Comparison of ENCODE assay signal across 28 cellular contexts in the genomic region with DNA sequence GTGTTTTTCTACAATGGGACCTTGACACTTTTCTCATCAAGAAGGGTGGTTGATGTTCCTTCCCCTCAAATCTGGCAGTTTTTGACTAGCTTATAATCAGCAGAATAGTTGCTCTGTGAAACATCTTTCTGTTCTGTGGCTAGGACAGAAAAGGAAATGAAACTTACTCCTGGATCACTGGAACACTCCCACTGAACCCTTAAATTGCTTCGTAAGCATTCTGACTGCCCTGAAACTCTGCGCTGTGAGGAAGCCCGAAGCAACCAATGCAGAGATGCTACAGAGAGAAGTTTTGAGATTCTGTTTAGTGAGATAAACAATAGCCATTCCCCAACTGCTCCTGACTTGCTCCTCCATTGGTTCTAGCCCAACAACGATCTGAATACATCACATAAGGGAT.
DNase-seq lines count a peak whose midpoint lies in the region; ATAC-seq and TF ChIP-seq lines count a peak whose summit lies in the region.
"Had no signal": no experiment of that assay in that cellular context is flagged by ENCODE, and none has a peak within 500 bp of the region (broad histone marks: within the 10 kb centered on the region; RNA-seq: fewer than 3 reads in every experiment).

No MANE protein-coding gene starts in this region.

- DNase-seq in MV-4-11 (lab: John Stamatoyannopoulos, UW) (peak; percentile 81), RPMI8226 (peak; percentile 85), left lobe of liver (ENCODE audit: low spot score) (no peak), pons (ENCODE audit: low spot score) (peak; percentile 81), NCI-H1417 (lab: John Stamatoyannopoulos, UW) (no peak), osteocyte (ENCODE audit: extremely low spot score, unreplicated experiment) (no peak), iPS-NIHi11 (ENCODE audit: low spot score) (no peak)
- DNase-seq in natural killer cell treated with Interleukin-12 subunit alpha and Interleukin-12 subunit beta and Interleukin-15 and Interleukin-18, amount 100 ng/mL, for 72 hours (ENCODE audit: low spot score), result no peak
- DNase-seq: activated CD4-positive, alpha-beta T cell treated with anti-CD3 and anti-CD28 coated beads for 36 hours; activated CD8-positive, alpha-beta memory T cell treated with anti-CD3 and anti-CD28 coated beads for 24 hours; activated effector memory CD4-positive, alpha-beta T cell treated with Interleukin-2 at 50 U/mL for 16 hours; activated naive CD8-positive, alpha-beta T cell treated with anti-CD3 and anti-CD28 coated beads for 36 hours; CD4-positive, CD25-positive, alpha-beta regulatory T cell; cortex of kidney; EL; GM23248; Kasumi-1; mesenchymal stem cell; NCI-H1092; NCI-H187; NCI-H2171; NCI-H510A treated with DMSO at 0.1 percent for 48 hours; SK-N-SH; small intestine; stimulated activated CD8-positive, alpha-beta memory T cell treated with anti-CD3 and anti-CD28 coated beads, Interleukin-4, amount 100 ng/mL, for 48 hours; stimulated activated naive CD8-positive, alpha-beta T cell treated with anti-CD3 and anti-CD28 coated beads, Interleukin-15, amount 100 ng/mL, for 72 hours had no signal

- peak; percentile 53 for ATAC-seq in left lobe of liver
- no peak for ATAC-seq in natural killer cell treated with Interleukin-12 subunit alpha and Interleukin-12 subunit beta and Interleukin-15 and Interleukin-18, amount 100 ng/mL, for 72 hours
- ATAC-seq: activated CD4-positive, alpha-beta T cell treated with anti-CD3 and anti-CD28 coated beads for 36 hours; GM12878; stimulated activated naive CD8-positive, alpha-beta T cell treated with anti-CD3 and anti-CD28 coated beads, Interleukin-15, amount 100 ng/mL, for 72 hours had no signal

- no peaks in the 10 kb centered on the region for H3K4me1 Mint-ChIP-seq in natural killer cell treated with Interleukin-12 subunit alpha and Interleukin-12 subunit beta and Interleukin-15 and Interleukin-18, amount 100 ng/mL, for 72 hours (ENCODE audit: low read depth in 2 of 2)
- no peaks in the 10 kb centered on the region for H3K4me1 Mint-ChIP-seq in osteocyte (ENCODE audit: unreplicated experiment)
- H3K4me1 Mint-ChIP-seq: activated CD4-positive, alpha-beta T cell treated with anti-CD3 and anti-CD28 coated beads for 36 hours; activated naive CD8-positive, alpha-beta T cell treated with anti-CD3 and anti-CD28 coated beads for 36 hours; CD4-positive, CD25-positive, alpha-beta regulatory T cell; stimulated activated naive CD8-positive, alpha-beta T cell treated with anti-CD3 and anti-CD28 coated beads, Interleukin-15, amount 100 ng/mL, for 72 hours had no signal

- H3K4me3 Mint-ChIP-seq in natural killer cell treated with Interleukin-12 subunit alpha and Interleukin-12 subunit beta and Interleukin-15 and Interleukin-18, amount 100 ng/mL, for 72 hours, result no peak overlapping the region
- H3K4me3 Mint-ChIP-seq in osteocyte (ENCODE audit: unreplicated experiment), result no peak overlapping the region
- H3K4me3 Mint-ChIP-seq: activated CD4-positive, alpha-beta T cell treated with anti-CD3 and anti-CD28 coated beads for 36 hours; activated naive CD8-positive, alpha-beta T cell treated with anti-CD3 and anti-CD28 coated beads for 36 hours; stimulated activated naive CD8-positive, alpha-beta T cell treated with anti-CD3 and anti-CD28 coated beads, Interleukin-15, amount 100 ng/mL, for 72 hours; T-helper 1 cell treated with Interleukin-12 subunit alpha and Interleukin-12 subunit beta and Interleukin-4 antibody, amounts not matched to agents 30 μg/mL and 1 μg/mL, for 36 hours had no signal

- no peak for TF ChIP-seq CTCF in osteocyte (IDR thresholded peaks at IDR 0.05)

- H3K9me3 Mint-ChIP-seq in natural killer cell treated with Interleukin-12 subunit alpha and Interleukin-12 subunit beta and Interleukin-15 and Interleukin-18, amount 100 ng/mL, for 72 hours, result peaks cover 20% of the 10 kb centered on the region
- no peaks in the 10 kb centered on the region for H3K9me3 Mint-ChIP-seq in osteocyte (ENCODE audit: unreplicated experiment)
- H3K9me3 Mint-ChIP-seq: T-helper 1 cell treated with Interleukin-12 subunit alpha and Interleukin-12 subunit beta and Interleukin-4 antibody, amounts not matched to agents 30 μg/mL and 1 μg/mL, for 36 hours had no signal

- H3K27ac Mint-ChIP-seq in natural killer cell treated with Interleukin-12 subunit alpha and Interleukin-12 subunit beta and Interleukin-15 and Interleukin-18, amount 100 ng/mL, for 72 hours, result no peak overlapping the region
- no peak overlapping the region for H3K27ac Mint-ChIP-seq in osteocyte (ENCODE audit: unreplicated experiment)
- H3K27ac Mint-ChIP-seq: activated CD4-positive, alpha-beta T cell treated with anti-CD3 and anti-CD28 coated beads for 36 hours; activated naive CD8-positive, alpha-beta T cell treated with anti-CD3 and anti-CD28 coated beads for 36 hours; CD4-positive, CD25-positive, alpha-beta regulatory T cell; stimulated activated naive CD8-positive, alpha-beta T cell treated with anti-CD3 and anti-CD28 coated beads, Interleukin-15, amount 100 ng/mL, for 72 hours; T-helper 1 cell treated with Interleukin-12 subunit alpha and Interleukin-12 subunit beta and Interleukin-4 antibody, amounts not matched to agents 30 μg/mL and 1 μg/mL, for 36 hours had no signal

- H3K27me3 Mint-ChIP-seq in natural killer cell treated with Interleukin-12 subunit alpha and Interleukin-12 subunit beta and Interleukin-15 and Interleukin-18, amount 100 ng/mL, for 72 hours, result no peaks in the 10 kb centered on the region
- H3K27me3 Mint-ChIP-seq in osteocyte (ENCODE audit: unreplicated experiment), result no peaks in the 10 kb centered on the region
- H3K27me3 Mint-ChIP-seq: activated CD4-positive, alpha-beta T cell treated with anti-CD3 and anti-CD28 coated beads for 36 hours; activated naive CD8-positive, alpha-beta T cell treated with anti-CD3 and anti-CD28 coated beads for 36 hours; CD4-positive, CD25-positive, alpha-beta regulatory T cell; stimulated activated naive CD8-positive, alpha-beta T cell treated with anti-CD3 and anti-CD28 coated beads, Interleukin-15, amount 100 ng/mL, for 72 hours had no signal

- H3K36me3 Mint-ChIP-seq in natural killer cell treated with Interleukin-12 subunit alpha and Interleukin-12 subunit beta and Interleukin-15 and Interleukin-18, amount 100 ng/mL, for 72 hours, result peaks cover 12% of the 10 kb centered on the region
- H3K36me3 Mint-ChIP-seq in osteocyte (ENCODE audit: unreplicated experiment), result no peaks in the 10 kb centered on the region
- H3K36me3 Mint-ChIP-seq: activated naive CD8-positive, alpha-beta T cell treated with anti-CD3 and anti-CD28 coated beads for 36 hours; CD4-positive, CD25-positive, alpha-beta regulatory T cell had no signal

Comparison
In these comparisons a context has a peak if more than half of its experiments do, and no peak if none do; other contexts are left out.
1. DNase-seq: peak in MV-4-11 (single experiment), RPMI8226 (single experiment) and pons (single experiment); none in left lobe of liver (single experiment), natural killer cell treated with Interleukin-12 subunit alpha and Interleukin-12 subunit beta and Interleukin-15 and Interleukin-18, amount 100 ng/mL, for 72 hours (single experiment), NCI-H1417 (0 of 3), osteocyte (single experiment) and iPS-NIHi11 (single experiment).